ENCODE assay signal across 7 cellular contexts in the genomic region with DNA sequence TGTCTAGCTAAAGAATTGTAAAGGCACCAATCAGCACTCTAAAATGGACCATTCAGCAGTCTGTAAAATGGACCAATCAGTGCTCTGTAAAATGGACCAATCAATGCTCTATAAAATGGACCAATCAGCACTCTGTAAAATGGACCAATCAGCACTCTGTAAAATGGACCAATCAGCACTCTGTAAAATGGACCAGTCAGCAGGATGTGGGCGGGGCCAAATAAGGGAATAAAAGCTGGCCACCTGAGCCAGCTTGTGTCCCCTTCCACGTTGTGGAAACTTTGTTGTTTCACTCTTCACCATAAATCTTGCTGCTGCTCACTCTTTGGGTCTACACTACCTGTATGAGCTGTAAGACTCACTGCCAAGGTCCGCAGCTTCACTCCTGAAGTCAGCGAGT.
DNase-seq lines count a peak whose midpoint lies in the region; ATAC-seq, FAIRE-seq and TF ChIP-seq lines count a peak whose summit lies in the region.
"Not testable (repeated sequence)": the region's sequence is repeated elsewhere in the genome, so short reads cannot be mapped to it uniquely, and the experiment has no call there.

No MANE protein-coding gene starts in this region.

- CTCF ChIA-PET in A549 (lab: Yijun Ruan, JAX); K562 (lab: Yijun Ruan, JAX; ENCODE audit: low intra/inter-chr PET ratio); HepG2 (lab: Yijun Ruan, JAX; ENCODE audit: low intra/inter-chr PET ratio, low total read pairs): not testable (repeated sequence)

- TF ChIP-seq CTCF in A549 (IDR thresholded peaks at IDR 0.05); H9 (conservative IDR thresholded peaks at IDR 0.05); K562 (IDR thresholded peaks at IDR 0.05 in 2 of 3, conservative IDR thresholded peaks at IDR 0.05 in 1 of 3; ENCODE audit: insufficient read depth in 2 of 3, low read depth in 1 of 3, low read length in 3 of 3); glutamatergic neuron (IDR thresholded peaks at IDR 0.05; ENCODE audit: partially characterized antibody, unreplicated experiment); HepG2 (CRISPR knock-in tag; IDR thresholded peaks at IDR 0.05); nephron progenitor cell (IDR thresholded peaks at IDR 0.05): not testable (repeated sequence)

- H2BK5ac ChIP-seq in H9 (ENCODE audit: insufficient read length, low read length); neuronal stem cell (ENCODE audit: low read length): not testable (repeated sequence)

- H4K5ac ChIP-seq in H9 (ENCODE audit: insufficient read length, low read depth, low read length), result not testable (repeated sequence)

- H3K23ac ChIP-seq in H9 (ENCODE audit: insufficient read length, low read depth, low read length); neuronal stem cell (ENCODE audit: low read depth, low read length, poor library complexity): not testable (repeated sequence)

- H3K36me3 ChIP-seq in K562 (ENCODE audit: control insufficient read depth, insufficient read depth, low read length); HepG2 (replicated peaks in 1 of 2; ENCODE audit: control insufficient read depth in 1 of 2, insufficient read depth in 2 of 2, low read length in 2 of 2); neuronal stem cell (replicated peaks in 1 of 2; ENCODE audit: control insufficient read depth in 2 of 2, insufficient read depth in 2 of 2, low read length in 2 of 2): not testable (repeated sequence)

- BruUV-seq in K562 (replicated peaks; lab: Mats Ljungman, UMichigan); HepG2 (replicated peaks; lab: Mats Ljungman, UMichigan): not testable (repeated sequence)

- not testable (repeated sequence) for H3K9me3 Mint-ChIP-seq in H9; glutamatergic neuron (ENCODE audit: unreplicated experiment); nephron progenitor cell

- H3K36me3 Mint-ChIP-seq in H9 (ENCODE audit: insufficient read depth in 1 of 3, low read depth in 3 of 3) (peaks cover 18 to 38% (median 22%) of the 10 kb centered on the region in 3 experiments; a peak in 6 of 7 replicates), nephron progenitor cell (ENCODE audit: low read depth) (peaks cover 40% of the 10 kb centered on the region)
- H3K36me3 Mint-ChIP-seq in glutamatergic neuron (ENCODE audit: unreplicated experiment), result not testable (repeated sequence)

- H2BK120ac ChIP-seq in H9 (ENCODE audit: low read depth, low read length, poor library complexity, severe bottlenecking); neuronal stem cell (ENCODE audit: low read depth, low read length): not testable (repeated sequence)

- H3K79me2 ChIP-seq in H9 (ENCODE audit: insufficient read depth, low read length); K562 (ENCODE audit: control insufficient read depth, insufficient read depth, low read length); HepG2 (ENCODE audit: insufficient read depth, low read length): not testable (repeated sequence)

- TF ChIP-seq POLR2A in A549 (IDR thresholded peaks at IDR 0.05; ENCODE audit: low read length); K562 (conservative IDR thresholded peaks at IDR 0.05); HepG2 (IDR thresholded peaks at IDR 0.05; ENCODE audit: insufficient read depth in 1 of 2, low read depth in 2 of 2, low read length in 2 of 2): not testable (repeated sequence)

- not testable (repeated sequence) for DNase-seq in A549 (ENCODE audit: low read depth in 1 of 2, low spot score in 1 of 2); H9; K562 (ENCODE audit: extremely low read depth in 1 of 4, low spot score in 3 of 4); glutamatergic neuron; HepG2 (ENCODE audit: low spot score); nephron progenitor cell; neuronal stem cell (ENCODE audit: low spot score)

- H2BK15ac ChIP-seq in H9 (ENCODE audit: low read depth, low read length); neuronal stem cell (ENCODE audit: low read length): not testable (repeated sequence)

- POLR2A ChIA-PET in A549 (lab: Yijun Ruan, JAX); K562 (lab: Yijun Ruan, JAX); HepG2 (lab: Yijun Ruan, JAX): not testable (repeated sequence)

- in situ Hi-C loops in K562 (cut with MboI), result loop anchor here (25.0 kb wide), 1 partner anchor 333 kb away; no protein-coding TSS in a partner anchor
- in situ Hi-C loops in HepG2 (cut with HindIII; ENCODE audit: extremely low pct_ligation_motif_present, low pct_unique_long_range_greater_than_20kb), result not testable (repeated sequence)

- not testable (repeated sequence) for FAIRE-seq in A549 (lab: Jason Lieb, UNC); K562 (lab: Jason Lieb, UNC); HepG2 (lab: Jason Lieb, UNC)

- not testable (repeated sequence) for H3K27me3 ChIP-seq in H9 (ENCODE audit: insufficient read depth, low read length); K562 (ENCODE audit: control insufficient read depth in 2 of 2, insufficient read depth in 2 of 2, low read length in 2 of 2); HepG2 (ENCODE audit: control insufficient read depth in 1 of 2, insufficient read depth in 2 of 2, low read length in 2 of 2); neuronal stem cell (ENCODE audit: control insufficient read depth in 3 of 3, insufficient read depth in 3 of 3, low read depth in 1 of 3, low read length in 3 of 3)

- not testable (repeated sequence) for TF ChIP-seq RAD21 in A549 (conservative IDR thresholded peaks at IDR 0.05 in 1 of 2, IDR thresholded peaks at IDR 0.05 in 1 of 2); K562 (CRISPR knock-in tag; conservative IDR thresholded peaks at IDR 0.05 in 1 of 2, IDR thresholded peaks at IDR 0.05 in 1 of 2); HepG2 (CRISPR knock-in tag; IDR thresholded peaks at IDR 0.05)

- not testable (repeated sequence) for H3K4me3 ChIP-seq in A549; K562; HepG2 (replicated peaks in 1 of 3; ENCODE audit: insufficient read depth in 1 of 3, low read depth in 2 of 3, low read length in 3 of 3); neuronal stem cell (ENCODE audit: low read length in 2 of 2)

- H3K4me1 ChIP-seq in A549; H9 (ENCODE audit: insufficient read depth, low read length); K562 (replicated peaks in 1 of 2; ENCODE audit: control insufficient read depth in 2 of 2, insufficient read depth in 2 of 2, low read length in 2 of 2); HepG2 (ENCODE audit: insufficient read depth, low read length): not testable (repeated sequence)
- H3K4me1 ChIP-seq in neuronal stem cell (ENCODE audit: control insufficient read depth in 2 of 2, insufficient read depth in 1 of 2, low read depth in 1 of 2, low read length in 2 of 2), result peaks cover 6 to 11% of the 10 kb centered on the region in 2 donors

- not testable (repeated sequence) for H4K20me1 ChIP-seq in H9 (ENCODE audit: control insufficient read depth, insufficient read depth, insufficient read length); K562 (replicated peaks; ENCODE audit: control insufficient read depth, insufficient read depth, low read length); HepG2 (ENCODE audit: insufficient read depth, low read length)

- not testable (repeated sequence) for H3K18ac ChIP-seq in H9 (ENCODE audit: insufficient read length, low read depth, low read length); neuronal stem cell (ENCODE audit: low read length)

- H3K27ac ChIP-seq in A549; H9 (ENCODE audit: insufficient read length, low read depth, low read length); K562 (ENCODE audit: extremely low read depth, low read depth, low read length); HepG2 (ENCODE audit: extremely low read length, insufficient read depth, low read length); neuronal stem cell (replicated peaks; ENCODE audit: low read length): not testable (repeated sequence)

- H2AFZ ChIP-seq in H9 (ENCODE audit: low read length); K562 (ENCODE audit: low read depth, low read length); HepG2 (ENCODE audit: low read length); neuronal stem cell (ENCODE audit: low read length): not testable (repeated sequence)

- not testable (repeated sequence) for H3K27me3 Mint-ChIP-seq in H9 (ENCODE audit: low read depth); glutamatergic neuron (ENCODE audit: unreplicated experiment); nephron progenitor cell (ENCODE audit: low read depth, poor library complexity)

- H2BK12ac ChIP-seq in H9 (ENCODE audit: insufficient read length, low read depth, low read length), result not testable (repeated sequence)
- peak overlapping the region; percentile 80 for H2BK12ac ChIP-seq in neuronal stem cell (ENCODE audit: low read length)

- not testable (repeated sequence) for H3K9me3 ChIP-seq in A549; H9 (ENCODE audit: control insufficient read depth, low read depth, low read length); K562 (replicated peaks; ENCODE audit: control insufficient read depth, insufficient read depth, low read depth, low read length); HepG2 (ENCODE audit: low read length); neuronal stem cell (replicated peaks in 1 of 2; ENCODE audit: control insufficient read depth in 2 of 2, insufficient read depth in 1 of 2, low read depth in 1 of 2, low read length in 2 of 2)

- H3K4me3 Mint-ChIP-seq in H9; glutamatergic neuron (ENCODE audit: unreplicated experiment); nephron progenitor cell: not testable (repeated sequence)

- not testable (repeated sequence) for TF ChIP-seq EP300 in A549 (IDR thresholded peaks at IDR 0.05); K562 (IDR thresholded peaks at IDR 0.05; ENCODE audit: low read length); HepG2 (IDR thresholded peaks at IDR 0.05; ENCODE audit: low read depth in 2 of 2, low read length in 2 of 2); HepG2 (CRISPR knock-in tag; IDR thresholded peaks at IDR 0.05; ENCODE audit: borderline replicate concordance)

- intact Hi-C loops in K562 (cut with micrococcal nuclease); HepG2 (cut with micrococcal nuclease; ENCODE audit: unreplicated experiment): not testable (repeated sequence)

- H3K23me2 ChIP-seq in H9 (ENCODE audit: insufficient read length, low read depth, low read length, poor library complexity, severe bottlenecking), result not testable (repeated sequence)

- not testable (repeated sequence) for H4K91ac ChIP-seq in H9 (ENCODE audit: insufficient read length, low read depth, low read length); neuronal stem cell (ENCODE audit: low read depth, low read length, poor library complexity)

- H3K4me1 Mint-ChIP-seq in H9 (peaks cover 13 to 26% of the 10 kb centered on the region in 2 experiments), nephron progenitor cell (peaks cover 24% of the 10 kb centered on the region)
- not testable (repeated sequence) for H3K4me1 Mint-ChIP-seq in glutamatergic neuron (ENCODE audit: low read depth, unreplicated experiment)

- not testable (repeated sequence) for H3K79me1 ChIP-seq in H9 (ENCODE audit: insufficient read depth, low read depth, low read length, poor library complexity, severe bottlenecking); neuronal stem cell (ENCODE audit: low read depth, low read length)

- H4K8ac ChIP-seq in H9 (replicated peaks; ENCODE audit: insufficient read length, low read depth, low read length); neuronal stem cell (ENCODE audit: low read depth, low read length): not testable (repeated sequence)

- H2BK20ac ChIP-seq in H9 (ENCODE audit: low read depth, low read length, poor library complexity, severe bottlenecking), result not testable (repeated sequence)

- H3K9me1 ChIP-seq in K562 (ENCODE audit: control insufficient read depth, insufficient read depth, low read length), result not testable (repeated sequence)

- H3K27ac Mint-ChIP-seq in H9 (peak overlapping the region in 2 of 3 experiments; percentile 42 to 86; a peak in 4 of 7 replicates), glutamatergic neuron (ENCODE audit: unreplicated experiment) (peak overlapping the region; percentile 69), nephron progenitor cell (peak overlapping the region; percentile 94)

- H3K9ac ChIP-seq in H9 (ENCODE audit: extremely low read depth, insufficient read length, low read length); K562 (ENCODE audit: insufficient read depth in 1 of 2, low read depth in 2 of 2, low read length in 2 of 2); HepG2 (ENCODE audit: insufficient read depth, low read depth, low read length); neuronal stem cell (ENCODE audit: low read depth, low read length, poor library complexity): not testable (repeated sequence)

- H2AK5ac ChIP-seq in H9 (ENCODE audit: insufficient read length, low read length); neuronal stem cell (ENCODE audit: low read depth, low read length): not testable (repeated sequence)

- WGBS in A549 (ENCODE audit: missing lambda C conversion rate), result 87% methylated on average over 4 of the region's 4 CpGs
- no CpG with 5 or more reads among the region's 4 CpGs for WGBS in H9 (ENCODE audit: extremely low coverage, insufficient read length, low lambda C conversion rate)
- WGBS in K562 (ENCODE audit: insufficient coverage, low coverage, missing lambda C conversion rate), result 69% methylated on average over 3 of the region's 4 CpGs
- 97% methylated on average over 4 of the region's 4 CpGs for WGBS in HepG2 (ENCODE audit: low lambda C conversion rate)
- no CpG with 5 or more reads among the region's 4 CpGs for WGBS in neuronal stem cell (ENCODE audit: extremely low coverage in 2 of 2, insufficient read length in 2 of 2, insufficient replicate concordance in 1 of 2), 2 donors

- not testable (repeated sequence) for H3K56ac ChIP-seq in H9 (ENCODE audit: insufficient read length, low read depth, low read length)

- not testable (repeated sequence) for H3K4me2 ChIP-seq in A549; H9 (ENCODE audit: insufficient read depth, insufficient read length, low read length); K562 (ENCODE audit: insufficient read depth, low read length); HepG2 (ENCODE audit: low read depth, low read length); neuronal stem cell (ENCODE audit: insufficient read depth, low read length, poor library complexity, severe bottlenecking)

- not testable (repeated sequence) for ATAC-seq in A549, HepG2
- ATAC-seq in K562, result peak; percentile 47; the same call in 1 of the 3 replicates

- not testable (repeated sequence) for H3T11ph ChIP-seq in H9 (ENCODE audit: low read length)

- not testable (repeated sequence) for H3K14ac ChIP-seq in H9 (ENCODE audit: insufficient read depth, low read length); neuronal stem cell (ENCODE audit: low read length)

- H3K4ac ChIP-seq in H9 (ENCODE audit: low read depth, low read length); neuronal stem cell (ENCODE audit: low read length): not testable (repeated sequence)
